Comparison of ENCODE assay signal across 1 cellular context in the genomic region with DNA sequence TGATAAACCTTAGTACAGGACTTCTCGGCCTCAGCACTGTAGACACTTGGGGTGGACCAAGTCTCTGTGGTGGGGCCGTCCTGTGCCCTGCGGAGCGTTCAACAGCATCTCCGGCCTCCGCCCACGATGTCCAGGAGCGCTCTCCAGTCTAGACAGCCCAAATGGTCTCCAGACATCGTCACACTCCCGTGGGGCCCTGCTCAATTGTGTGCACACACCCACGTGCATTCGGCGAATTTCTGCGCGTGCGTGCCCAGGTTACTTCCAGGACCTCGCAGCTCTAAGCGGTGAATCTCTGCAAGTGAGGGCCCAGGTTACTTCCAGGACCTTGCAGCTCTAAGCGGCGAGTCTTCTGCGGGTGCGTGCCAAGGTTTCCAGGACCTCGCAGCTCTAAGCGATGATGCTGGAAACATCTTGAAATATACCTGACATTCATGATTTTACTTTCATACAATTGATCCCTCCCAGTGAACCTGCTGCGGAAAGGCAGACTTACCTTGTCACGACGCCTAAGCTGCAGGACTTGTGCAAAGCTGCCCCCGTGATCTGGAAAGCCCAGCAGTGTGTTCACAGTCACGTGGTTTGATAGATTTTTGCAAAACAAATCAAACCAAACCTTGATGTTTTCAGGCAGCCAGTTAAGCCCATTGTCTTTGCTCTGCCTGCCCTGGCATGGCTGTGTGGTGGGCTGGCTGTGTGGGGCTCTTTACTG.
TF ChIP-seq lines count a peak whose summit lies in the region.

No MANE protein-coding gene starts in this region.

TF ChIP-seq in GM23338, 12 proteins besides CTCF, POLR2A, EP300 and RAD21:
- TF ChIP-seq POLR2AphosphoS5 (IDR thresholded peaks at IDR 0.05; ENCODE audit: low read depth): no peak
- TF ChIP-seq NANOG (IDR thresholded peaks at IDR 0.05; ENCODE audit: borderline replicate concordance): no peak
- no peak for TF ChIP-seq CREB1 (CRISPR knock-in tag; IDR thresholded peaks at IDR 0.05; ENCODE audit: low read depth)
- TF ChIP-seq ZNF114 (CRISPR knock-in tag; IDR thresholded peaks at IDR 0.05): no peak
- TF ChIP-seq ZNF331 (CRISPR knock-in tag; IDR thresholded peaks at IDR 0.05; ENCODE audit: low read depth): no peak
- TF ChIP-seq, protein P1, sequence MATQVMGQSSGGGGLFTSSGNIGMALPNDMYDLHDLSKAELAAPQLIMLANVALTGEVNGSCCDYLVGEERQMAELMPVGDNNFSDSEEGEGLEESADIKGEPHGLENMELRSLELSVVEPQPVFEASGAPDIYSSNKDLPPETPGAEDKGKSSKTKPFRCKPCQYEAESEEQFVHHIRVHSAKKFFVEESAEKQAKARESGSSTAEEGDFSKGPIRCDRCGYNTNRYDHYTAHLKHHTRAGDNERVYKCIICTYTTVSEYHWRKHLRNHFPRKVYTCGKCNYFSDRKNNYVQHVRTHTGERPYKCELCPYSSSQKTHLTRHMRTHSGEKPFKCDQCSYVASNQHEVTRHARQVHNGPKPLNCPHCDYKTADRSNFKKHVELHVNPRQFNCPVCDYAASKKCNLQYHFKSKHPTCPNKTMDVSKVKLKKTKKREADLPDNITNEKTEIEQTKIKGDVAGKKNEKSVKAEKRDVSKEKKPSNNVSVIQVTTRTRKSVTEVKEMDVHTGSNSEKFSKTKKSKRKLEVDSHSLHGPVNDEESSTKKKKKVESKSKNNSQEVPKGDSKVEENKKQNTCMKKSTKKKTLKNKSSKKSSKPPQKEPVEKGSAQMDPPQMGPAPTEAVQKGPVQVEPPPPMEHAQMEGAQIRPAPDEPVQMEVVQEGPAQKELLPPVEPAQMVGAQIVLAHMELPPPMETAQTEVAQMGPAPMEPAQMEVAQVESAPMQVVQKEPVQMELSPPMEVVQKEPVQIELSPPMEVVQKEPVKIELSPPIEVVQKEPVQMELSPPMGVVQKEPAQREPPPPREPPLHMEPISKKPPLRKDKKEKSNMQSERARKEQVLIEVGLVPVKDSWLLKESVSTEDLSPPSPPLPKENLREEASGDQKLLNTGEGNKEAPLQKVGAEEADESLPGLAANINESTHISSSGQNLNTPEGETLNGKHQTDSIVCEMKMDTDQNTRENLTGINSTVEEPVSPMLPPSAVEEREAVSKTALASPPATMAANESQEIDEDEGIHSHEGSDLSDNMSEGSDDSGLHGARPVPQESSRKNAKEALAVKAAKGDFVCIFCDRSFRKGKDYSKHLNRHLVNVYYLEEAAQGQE (IDR thresholded peaks at IDR 0.05; ENCODE audit: unreplicated experiment): no peak
- no peak for TF ChIP-seq EZH2 (IDR thresholded peaks at IDR 0.05; ENCODE audit: low read depth, unreplicated experiment)
